ENCODE assay signal across 8 cellular contexts in genomic region chr5:86971034-86971511, GRCh38.
DNase-seq lines count a peak whose midpoint lies in the region; ATAC-seq and TF ChIP-seq lines count a peak whose summit lies in the region.

No MANE protein-coding gene starts in this region.

- DNase-seq in Ammon's horn (ENCODE audit: low spot score) (peak; percentile 7), MV-4-11 (lab: John Stamatoyannopoulos, UW) (peak; percentile 37), fibroblast of mammary gland (ENCODE audit: low read depth) (peak; percentile 49), germinal center (ENCODE audit: low spot score) (no peak), activated gamma-delta T cell treated with Interleukin-2 at 50 U/mL for 16 hours (no peak)
- DNase-seq in stimulated activated CD4-positive, alpha-beta T cell treated with anti-CD3 and anti-CD28 coated beads, Interleukin-2, amount 100 ng/mL, for 24 hours: no peak
- DNase-seq in activated naive CD4-positive, alpha-beta T cell treated with Interleukin-2 at 50 U/mL for 16 hours: no peak

- peak; percentile 31 for TF ChIP-seq CTCF in fibroblast of mammary gland (conservative IDR thresholded peaks at IDR 0.05; ENCODE audit: control insufficient read depth, insufficient read depth, low read depth, low read length)

- no peak overlapping the region for H3K4me3 ChIP-seq in fibroblast of mammary gland (ENCODE audit: control insufficient read depth, low read depth, low read length)

- peak; percentile 76 for ATAC-seq in GM19351 (IDR thresholded peaks at IDR 0.05; ENCODE audit: unreplicated experiment)

Comparison
In these comparisons a context has a peak if more than half of its experiments do, and no peak if none do; other contexts are left out.
1. DNase-seq: peak in Ammon's horn (single experiment), MV-4-11 (single experiment) and fibroblast of mammary gland (single experiment); none in germinal center (single experiment), stimulated activated CD4-positive, alpha-beta T cell treated with anti-CD3 and anti-CD28 coated beads, Interleukin-2, amount 100 ng/mL, for 24 hours (0 of 2), activated naive CD4-positive, alpha-beta T cell treated with Interleukin-2 at 50 U/mL for 16 hours (single experiment) and activated gamma-delta T cell treated with Interleukin-2 at 50 U/mL for 16 hours (single experiment).